In the genomic region with DNA sequence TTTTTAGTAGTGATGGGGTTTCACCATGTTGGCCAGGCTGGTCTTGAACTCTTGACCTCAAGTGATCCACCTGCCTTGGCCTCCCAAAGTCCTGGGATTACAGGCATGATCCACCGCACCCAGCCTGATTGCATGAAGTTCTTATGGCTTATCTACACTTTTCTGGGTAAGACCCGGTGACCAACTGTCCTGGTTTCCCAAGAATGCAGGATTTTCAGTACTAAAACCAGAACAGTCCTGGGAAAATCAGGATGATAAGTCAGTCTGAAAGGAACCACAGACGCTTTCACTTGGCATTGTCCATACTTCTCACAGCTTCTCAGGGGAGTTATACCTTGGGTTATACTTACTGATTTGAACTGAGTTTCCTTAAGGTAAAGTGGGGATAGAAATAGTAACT, we compare ENCODE assay signal across 19 cellular contexts. TPM values are rescaled to one million over a fixed set of nuclear protein-coding genes. Genes with fewer than 3 reads are reported as not detected.
DNase-seq lines count a peak whose midpoint lies in the region; ATAC-seq and TF ChIP-seq lines count a peak whose summit lies in the region.
"Had no signal": no experiment of that assay in that cellular context is flagged by ENCODE, and none has a peak within 500 bp of the region (broad histone marks: within the 10 kb centered on the region; RNA-seq: fewer than 3 reads in every experiment).

No MANE protein-coding gene starts in this region.

- TF ChIP-seq CTCF in fibroblast of villous mesenchyme (IDR thresholded peaks at IDR 0.05; ENCODE audit: insufficient read depth, low read depth, low read length) (no peak), retinal pigment epithelial cell (conservative IDR thresholded peaks at IDR 0.05; ENCODE audit: low read depth, low read length) (no peak)

- DNase-seq in NCI-H226 (peak; percentile 45), fibroblast of villous mesenchyme (ENCODE audit: low read depth) (peak; percentile 17), retinal pigment epithelial cell (ENCODE audit: low read depth) (peak; percentile 11), midbrain (lab: John Stamatoyannopoulos, UW) (no peak), NCI-H524 (lab: John Stamatoyannopoulos, UW) (no peak)
- DNase-seq: C1 segment of cervical spinal cord; Calu3; CD4-positive, alpha-beta memory T cell; COR-L47; DMS53; DMS79 treated with DMSO at 0.1 percent for 48 hours; GDM1; GOT3; HFFc6 had no signal

- ATAC-seq in HG02938 (IDR thresholded peaks at IDR 0.05; ENCODE audit: unreplicated experiment), result no peak
- ATAC-seq: GM12878 had no signal

- H3K4me3 ChIP-seq in fibroblast of villous mesenchyme (ENCODE audit: low read depth, low read length), result no peak overlapping the region
- no peak overlapping the region for H3K4me3 ChIP-seq in retinal pigment epithelial cell (ENCODE audit: low read length)
- H3K4me3 ChIP-seq: GM12878, HAP-1 had no signal

RNA-seq across cellular contexts. Expression of a gene that starts 1.4 kb away (rescaled TPM):
- not detected in 2 replicates for total RNA-seq in fibroblast of villous mesenchyme
- total RNA-seq: A172; A673; Calu3; CD4-positive, alpha-beta memory T cell; GM12878; HFFc6 had no signal

RNA-seq across cellular contexts. Expression of a gene that starts 8.9 kb away (rescaled TPM):
- 65.7 and 72.1 TPM in 2 replicates for total RNA-seq in fibroblast of villous mesenchyme

RNA-seq across cellular contexts. Expression of a gene that starts 53.6 kb away (rescaled TPM):
- total RNA-seq in fibroblast of villous mesenchyme, result 98.2 and 111 TPM in 2 replicates

Comparison
In these comparisons a context has a peak if more than half of its experiments do, and no peak if none do; other contexts are left out.
1. DNase-seq: peak in NCI-H226 (single experiment), fibroblast of villous mesenchyme (single experiment) and retinal pigment epithelial cell (single experiment); none in midbrain (single experiment) and NCI-H524 (0 of 2).